In the genomic region with DNA sequence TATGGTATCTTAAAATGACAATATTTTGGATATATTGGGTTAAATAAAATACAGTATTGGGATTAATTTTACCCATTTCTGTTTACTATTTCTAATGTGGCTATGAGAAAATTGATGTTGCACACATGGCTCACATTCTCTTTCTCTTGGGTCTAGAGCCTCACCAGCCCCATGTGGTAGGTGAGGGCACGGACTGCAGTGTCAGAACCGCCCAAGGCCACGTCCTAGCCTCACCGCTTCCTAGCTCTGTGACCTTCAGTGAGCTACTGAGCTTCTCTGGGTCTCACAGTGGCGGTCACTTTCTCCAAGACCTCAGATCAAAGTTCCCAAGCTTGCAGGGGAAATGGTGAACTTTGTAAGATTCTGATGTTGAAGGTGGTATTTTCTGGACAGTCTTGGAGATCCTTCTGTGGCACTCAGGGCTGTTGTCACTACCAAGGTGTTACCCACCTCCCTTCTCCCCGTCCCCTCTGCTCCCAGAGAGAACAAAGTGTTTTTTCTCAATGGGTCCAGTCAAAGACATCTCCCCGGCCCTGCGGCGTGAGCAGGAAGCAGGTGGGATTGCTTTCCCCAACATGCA, we compare ENCODE assay signal across 22 cellular contexts.
A peak's percentile ranks its signal among the peaks of the same experiment; 100 is the strongest.
DNase-seq lines count a peak whose midpoint lies in the region; ATAC-seq, FAIRE-seq and TF ChIP-seq lines count a peak whose summit lies in the region.
"Had no signal": no experiment of that assay in that cellular context is flagged by ENCODE, and none has a peak within 500 bp of the region (broad histone marks: within the 10 kb centered on the region; RNA-seq: fewer than 3 reads in every experiment).

No MANE protein-coding gene starts in this region.

- no TSS peak for BruUV-seq in GM12878 (replicated peaks; lab: Mats Ljungman, UMichigan)

- in situ Hi-C loops in GM12878 (cut with MboI), result no loop called here

- no peak for TF ChIP-seq RAD21 in GM12878 (IDR thresholded peaks at IDR 0.05; ENCODE audit: insufficient read depth, low read depth, low read length)

- TF ChIP-seq CTCF in HFFc6 (IDR thresholded peaks at IDR 0.05), result no peak
- no peak for TF ChIP-seq CTCF in GM12878 (IDR thresholded peaks at IDR 0.05 in 2 of 3, conservative IDR thresholded peaks at IDR 0.05 in 1 of 3; ENCODE audit: control insufficient read depth in 2 of 3, extremely low read depth in 1 of 3, insufficient read depth in 1 of 3, low read depth in 3 of 3, low read length in 3 of 3)
- TF ChIP-seq CTCF in thoracic aorta (IDR thresholded peaks at IDR 0.05), result no peak
- no peak for TF ChIP-seq CTCF in endothelial cell (IDR thresholded peaks at IDR 0.05; ENCODE audit: unreplicated experiment)

- no peak for FAIRE-seq in GM12878 (lab: Jason Lieb, UNC)
- FAIRE-seq: endometrium, RCC 7860, urothelium cell line had no signal

- no peak for DNase-seq in HFFc6
- DNase-seq in GM12878 (ENCODE audit: low read depth, low spot score), result no peak
- DNase-seq in thoracic aorta (ENCODE audit: low spot score), result no peak
- no peak for DNase-seq in endothelial cell (ENCODE audit: low spot score)
- DNase-seq in AML-193 (lab: John Stamatoyannopoulos, UW), result no peak
- DNase-seq: activated CD4-positive, alpha-beta T cell treated with anti-CD3 and anti-CD28 coated beads for 1 hour; activated CD8-positive, alpha-beta T cell treated with anti-CD3 and anti-CD28 coated beads for 36 hours; activated gamma-delta T cell treated with Interleukin-2 at 50 U/mL for 16 hours; CD4-positive, alpha-beta T cell; DMS 273 treated with DMSO at 0.1 percent for 48 hours; naive thymus-derived CD8-positive, alpha-beta T cell; NCI-H187; NCI-H526; ovary had no signal

- no peak overlapping the region for H2AFZ ChIP-seq in GM12878 (ENCODE audit: control insufficient read depth, low read depth, low read length)

- RAD21 ChIA-PET in GM12878 (lab: Charles Lee; ENCODE audit: unreplicated experiment), result interaction anchor here (1.0 to 1.3 kb wide), 2 partner anchors 18 to 32 kb away, joined by 3 to 4 read pairs; no protein-coding TSS in a partner anchor

- H3K4me3 Mint-ChIP-seq in HFFc6 (no peak overlapping the region), endothelial cell (ENCODE audit: unreplicated experiment) (no peak overlapping the region)
- H3K4me3 Mint-ChIP-seq: activated CD8-positive, alpha-beta T cell treated with anti-CD3 and anti-CD28 coated beads for 36 hours; CD4-positive, alpha-beta T cell; memory B cell; T-helper 1 cell treated with Interleukin-12 subunit alpha and Interleukin-12 subunit beta and Interleukin-4 antibody, amounts not matched to agents 30 μg/mL and 1 μg/mL, for 36 hours had no signal

- no peak overlapping the region for H3K9ac ChIP-seq in GM12878 (ENCODE audit: control insufficient read depth, insufficient read depth, low read length)
- peak overlapping the region; percentile 2 for H3K9ac ChIP-seq in muscle layer of colon (ENCODE audit: low read length)

- TF ChIP-seq POLR2A in GM12878 (IDR thresholded peaks at IDR 0.05; ENCODE audit: low read depth, low read length), result no peak

- no peaks in the 10 kb centered on the region for H3K79me2 ChIP-seq in GM12878 (ENCODE audit: control insufficient read depth, insufficient read depth, low read length)

- peaks cover 3% of the 10 kb centered on the region for H3K27me3 Mint-ChIP-seq in HFFc6 (ENCODE audit: insufficient read depth)
- H3K27me3 Mint-ChIP-seq in endothelial cell (ENCODE audit: unreplicated experiment), result peaks cover 12% of the 10 kb centered on the region
- H3K27me3 Mint-ChIP-seq: activated CD8-positive, alpha-beta T cell treated with anti-CD3 and anti-CD28 coated beads for 36 hours; CD4-positive, alpha-beta T cell; memory B cell; naive thymus-derived CD8-positive, alpha-beta T cell had no signal

- POLR2A ChIA-PET in GM12878 (lab: Charles Lee), result no interaction called here

- H3K4me3 ChIP-seq in GM12878, result no peak overlapping the region
- no peak overlapping the region for H3K4me3 ChIP-seq in muscle layer of colon (ENCODE audit: low read depth in 1 of 2, low read length in 2 of 2)
- no peak overlapping the region for H3K4me3 ChIP-seq in thoracic aorta
- H3K4me3 ChIP-seq: adrenal gland, ovary had no signal

- no peak for TF ChIP-seq EP300 in GM12878 (IDR thresholded peaks at IDR 0.05; ENCODE audit: borderline replicate concordance in 1 of 2, control insufficient read depth in 1 of 2, low read depth in 2 of 2, low read length in 2 of 2)

- H4K20me1 ChIP-seq in GM12878 (ENCODE audit: control insufficient read depth, insufficient read depth), result no peaks in the 10 kb centered on the region

- H3K9me3 ChIP-seq in GM12878 (replicated peaks; ENCODE audit: control insufficient read depth, insufficient read depth, low read length) (no peaks in the 10 kb centered on the region; the same call in 2 of the 3 replicates), muscle layer of colon (ENCODE audit: low read length) (peaks cover 4% of the 10 kb centered on the region), thoracic aorta (no peaks in the 10 kb centered on the region)
- H3K9me3 ChIP-seq: ovary had no signal

- SMC1A ChIA-PET in GM12878 (lab: Charles Lee; ENCODE audit: uncharacterized antibody, unreplicated experiment), result no interaction called here

- intact Hi-C loops in GM12878 (cut with micrococcal nuclease; ENCODE audit: unreplicated experiment), result no loop called here

- H3K4me1 ChIP-seq in GM12878 (ENCODE audit: control insufficient read depth, insufficient read depth, low read length) (no peaks in the 10 kb centered on the region; the same call in 1 of the 2 replicates), muscle layer of colon (ENCODE audit: insufficient read depth, low read length) (peaks cover 56% of the 10 kb centered on the region), thoracic aorta (ENCODE audit: control insufficient read depth in 1 of 2, low read depth in 2 of 2) (peaks cover 21 to 48% of the 10 kb centered on the region in 2 donors)

- ATAC-seq in GM12878, result 0 out of 3 replicates have a peak, but pooled peaks have one; percentile 28
- ATAC-seq in thoracic aorta (ENCODE audit: insufficient number of reproducible peaks, low FRiP score, low read depth), result no peak
- no peak for ATAC-seq in HG02623 (IDR thresholded peaks at IDR 0.05; ENCODE audit: unreplicated experiment)
- ATAC-seq: naive thymus-derived CD8-positive, alpha-beta T cell had no signal

- H3K4me1 Mint-ChIP-seq in HFFc6 (ENCODE audit: low read depth) (peaks cover 49% of the 10 kb centered on the region), endothelial cell (ENCODE audit: unreplicated experiment) (peaks cover 30% of the 10 kb centered on the region)

- WGBS in GM12878 (ENCODE audit: insufficient coverage, insufficient replicate concordance, low lambda C conversion rate, missing lambda C conversion rate), result 84% methylated on average over 9 of the region's 9 CpGs

- no peaks in the 10 kb centered on the region for H3K27me3 ChIP-seq in GM12878 (replicated peaks in 1 of 2; ENCODE audit: control insufficient read depth in 2 of 2, insufficient read depth in 2 of 2, low read length in 1 of 2)
- no peaks in the 10 kb centered on the region for H3K27me3 ChIP-seq in muscle layer of colon (ENCODE audit: control insufficient read depth in 1 of 2, insufficient read depth in 2 of 2, low read length in 2 of 2)
- H3K27me3 ChIP-seq in thoracic aorta (replicated peaks; ENCODE audit: insufficient read depth), result no peaks in the 10 kb centered on the region
- H3K27me3 ChIP-seq: adrenal gland, ovary had no signal

- H3K36me3 ChIP-seq in GM12878 (ENCODE audit: control insufficient read depth in 2 of 2, insufficient read depth in 2 of 2, low read length in 1 of 2) (no peaks in the 10 kb centered on the region), muscle layer of colon (ENCODE audit: insufficient read depth, low read length) (peaks cover 8% of the 10 kb centered on the region), thoracic aorta (no peaks in the 10 kb centered on the region)
- H3K36me3 ChIP-seq: adrenal gland, ovary had no signal

- H3K27ac Mint-ChIP-seq in HFFc6, result peak overlapping the region; percentile 10; the same call in 1 of the 2 replicates
- H3K27ac Mint-ChIP-seq in endothelial cell (ENCODE audit: unreplicated experiment), result no peak overlapping the region
- H3K27ac Mint-ChIP-seq: CD4-positive, alpha-beta T cell; memory B cell had no signal

- CTCF ChIA-PET in GM12878 (lab: Yijun Ruan, JAX), result interaction anchor here (0.7 to 4.3 kb wide), 5 partner anchors 8 to 23 kb away, joined by 3 to 23 read pairs (median 4); no protein-coding TSS in a partner anchor

- H3K9me3 Mint-ChIP-seq in HFFc6, result no peaks in the 10 kb centered on the region
- no peaks in the 10 kb centered on the region for H3K9me3 Mint-ChIP-seq in endothelial cell (ENCODE audit: unreplicated experiment)
- H3K9me3 Mint-ChIP-seq: activated CD8-positive, alpha-beta T cell treated with anti-CD3 and anti-CD28 coated beads for 36 hours; CD4-positive, alpha-beta T cell; memory B cell; naive thymus-derived CD8-positive, alpha-beta T cell; T-helper 1 cell treated with Interleukin-12 subunit alpha and Interleukin-12 subunit beta and Interleukin-4 antibody, amounts not matched to agents 30 μg/mL and 1 μg/mL, for 36 hours had no signal

- no peak overlapping the region for H3K4me2 ChIP-seq in GM12878 (ENCODE audit: control insufficient read depth, insufficient read depth)

- no peak overlapping the region for H3K27ac ChIP-seq in GM12878 (ENCODE audit: control insufficient read depth, insufficient read depth)
- peak overlapping the region; percentile 95 for H3K27ac ChIP-seq in muscle layer of colon (ENCODE audit: low read depth, low read length)
- H3K27ac ChIP-seq in thoracic aorta, result peak overlapping the region; percentile 88 to 94
- H3K27ac ChIP-seq: ovary had no signal

- peaks cover 16% of the 10 kb centered on the region; the same call in 1 of the 2 replicates for H3K36me3 Mint-ChIP-seq in HFFc6 (ENCODE audit: low read depth)
- no peaks in the 10 kb centered on the region for H3K36me3 Mint-ChIP-seq in endothelial cell (ENCODE audit: low read depth, unreplicated experiment)

TF ChIP-seq in GM12878, 131 proteins besides CTCF, POLR2A, EP300 and RAD21 (continues in another document):
- TF ChIP-seq, protein P1, sequence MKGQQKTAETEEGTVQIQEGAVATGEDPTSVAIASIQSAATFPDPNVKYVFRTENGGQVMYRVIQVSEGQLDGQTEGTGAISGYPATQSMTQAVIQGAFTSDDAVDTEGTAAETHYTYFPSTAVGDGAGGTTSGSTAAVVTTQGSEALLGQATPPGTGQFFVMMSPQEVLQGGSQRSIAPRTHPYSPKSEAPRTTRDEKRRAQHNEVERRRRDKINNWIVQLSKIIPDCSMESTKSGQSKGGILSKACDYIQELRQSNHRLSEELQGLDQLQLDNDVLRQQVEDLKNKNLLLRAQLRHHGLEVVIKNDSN (IDR thresholded peaks at IDR 0.05; ENCODE audit: borderline replicate concordance, extremely low read length, insufficient read depth, low read depth, low read length), result no peak
